20 cellular contexts compared by ENCODE assay signal in the genomic region with DNA sequence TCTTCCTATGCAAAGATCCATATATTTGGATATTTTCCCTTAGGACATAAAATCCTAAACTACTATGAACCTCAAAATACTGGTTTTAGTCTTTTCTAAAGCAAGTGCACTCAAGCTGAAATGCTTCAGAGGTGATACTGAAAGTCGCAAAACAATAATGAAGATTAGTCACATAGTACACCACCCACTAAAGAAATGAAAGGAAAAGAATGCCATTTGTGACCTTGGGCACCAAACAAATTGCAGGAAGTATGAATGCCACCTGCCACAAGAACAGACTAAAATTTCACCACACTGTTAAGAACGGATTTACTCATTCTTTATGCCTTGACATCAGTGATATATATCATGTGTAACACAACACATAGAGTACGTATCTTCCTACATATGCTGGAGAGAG.
A peak's percentile ranks its signal among the peaks of the same experiment; 100 is the strongest.
DNase-seq lines count a peak whose midpoint lies in the region; ATAC-seq, FAIRE-seq and TF ChIP-seq lines count a peak whose summit lies in the region.
"Had no signal": no experiment of that assay in that cellular context is flagged by ENCODE, and none has a peak within 500 bp of the region (broad histone marks: within the 10 kb centered on the region; RNA-seq: fewer than 3 reads in every experiment).

No MANE protein-coding gene starts in this region.

- POLR2A ChIA-PET in GM12878 (lab: Charles Lee) = no interaction called here

- H3K27me3 ChIP-seq in GM12878 (replicated peaks in 1 of 2; ENCODE audit: control insufficient read depth in 2 of 2, insufficient read depth in 2 of 2, low read length in 1 of 2) = no peaks in the 10 kb centered on the region
- H3K27me3 ChIP-seq in esophagus muscularis mucosa = no peaks in the 10 kb centered on the region
- H3K27me3 ChIP-seq: heart right ventricle had no signal

- no peak overlapping the region for H3K9ac ChIP-seq in GM12878 (ENCODE audit: control insufficient read depth, insufficient read depth, low read length)
- H3K9ac ChIP-seq: GM23248 had no signal

- intact Hi-C loops in GM12878 (cut with micrococcal nuclease; ENCODE audit: unreplicated experiment) = no loop called here
- intact Hi-C loops in esophagus muscularis mucosa (cut with DNase I) = no loop called here

- no peaks in the 10 kb centered on the region for H3K9me3 Mint-ChIP-seq in osteocyte (ENCODE audit: unreplicated experiment)
- H3K9me3 Mint-ChIP-seq: dendritic cell treated with granulocyte-macrophage colony-stimulating factor and Interleukin-4, amounts not matched to agents 40 ng/mL and 50 ng/mL, for 4 days had no signal

- WGBS in GM12878 (ENCODE audit: insufficient coverage, insufficient replicate concordance, low lambda C conversion rate, missing lambda C conversion rate) = 40% methylated on average over 3 of the region's 3 CpGs
- WGBS in esophagus muscularis mucosa = 77% methylated on average over 3 of the region's 3 CpGs

- CTCF ChIA-PET in GM12878 (lab: Yijun Ruan, JAX) = interaction anchor here (1.1 kb wide), 1 partner anchor 9 kb away, joined by 4 read pairs; no protein-coding TSS in a partner anchor

- TF ChIP-seq EP300 in GM12878 (IDR thresholded peaks at IDR 0.05; ENCODE audit: borderline replicate concordance in 1 of 2, control insufficient read depth in 1 of 2, low read depth in 2 of 2, low read length in 2 of 2) (peak in 1 of 2 experiments; percentile 25; a peak in 2 of 4 replicates), esophagus muscularis mucosa (IDR thresholded peaks at IDR 0.05) (no peak)

- FAIRE-seq in GM12878 (lab: Jason Lieb, UNC) = no peak
- FAIRE-seq: HTR-8/SVneo, kidney had no signal

- DNase-seq in GM12878 (ENCODE audit: low read depth, low spot score) (peak; percentile 39), osteocyte (ENCODE audit: extremely low spot score, unreplicated experiment) (no peak), NCI-H345 treated with DMSO at 0.1 percent for 48 hours (lab: John Stamatoyannopoulos, UW; ENCODE audit: unreplicated experiment) (no peak), esophagus muscularis mucosa (ENCODE audit: extremely low spot score) (no peak)
- DNase-seq in activated CD4-positive, alpha-beta T cell treated with anti-CD3 and anti-CD28 coated beads for 48 hours = no peak
- DNase-seq: activated CD4-positive, CD25-positive, alpha-beta regulatory T cell; activated CD8-positive, alpha-beta memory T cell treated with anti-CD3 and anti-CD28 coated beads, Interleukin-2, amount 10 ng/mL, durations not matched to agents 7 days and 5 days; activated naive CD4-positive, alpha-beta T cell; GM23248; heart right ventricle; kidney; NCI-H2029 treated with DMSO at 0.1 percent for 48 hours; stimulated activated naive CD4-positive, alpha-beta T cell treated with Interleukin-2 at 50 U/mL for 16 hours; T-helper 1 cell had no signal

- no peak overlapping the region for H2AFZ ChIP-seq in GM12878 (ENCODE audit: control insufficient read depth, low read depth, low read length)
- H2AFZ ChIP-seq: GM23248 had no signal

- RAD21 ChIA-PET in GM12878 (lab: Charles Lee; ENCODE audit: unreplicated experiment) = interaction anchor here (0.9 kb wide), 1 partner anchor 41 kb away, joined by 3 read pairs; no protein-coding TSS in a partner anchor

- in situ Hi-C loops in GM12878 (cut with MboI) = no loop called here

- no peaks in the 10 kb centered on the region for H4K20me1 ChIP-seq in GM12878 (ENCODE audit: control insufficient read depth, insufficient read depth)

- no peaks in the 10 kb centered on the region for H3K27me3 Mint-ChIP-seq in osteocyte (ENCODE audit: unreplicated experiment)
- H3K27me3 Mint-ChIP-seq: activated CD8-positive, alpha-beta memory T cell treated with anti-CD3 and anti-CD28 coated beads, Interleukin-2, amount 10 ng/mL, durations not matched to agents 7 days and 5 days; dendritic cell treated with granulocyte-macrophage colony-stimulating factor and Interleukin-4, amounts not matched to agents 40 ng/mL and 50 ng/mL, for 4 days had no signal

- H3K4me2 ChIP-seq in GM12878 (ENCODE audit: control insufficient read depth, insufficient read depth) = no peak overlapping the region

- H3K27ac Mint-ChIP-seq in osteocyte (ENCODE audit: unreplicated experiment) = no peak overlapping the region
- H3K27ac Mint-ChIP-seq: activated CD8-positive, alpha-beta memory T cell treated with anti-CD3 and anti-CD28 coated beads, Interleukin-2, amount 10 ng/mL, durations not matched to agents 7 days and 5 days; dendritic cell treated with granulocyte-macrophage colony-stimulating factor and Interleukin-4, amounts not matched to agents 40 ng/mL and 50 ng/mL, for 4 days had no signal

- H3K4me3 ChIP-seq in GM12878 = no peak overlapping the region
- H3K4me3 ChIP-seq in esophagus muscularis mucosa = no peak overlapping the region
- H3K4me3 ChIP-seq: GM23248, heart right ventricle, skin epidermis had no signal

- H3K27ac ChIP-seq in GM12878 (ENCODE audit: control insufficient read depth, insufficient read depth) (no peak overlapping the region), esophagus muscularis mucosa (replicated peaks in 1 of 4) (no peak overlapping the region)
- H3K27ac ChIP-seq: GM23248, heart right ventricle, skin epidermis had no signal

- H3K36me3 ChIP-seq in GM12878 (ENCODE audit: control insufficient read depth in 2 of 2, insufficient read depth in 2 of 2, low read length in 1 of 2) (no peaks in the 10 kb centered on the region), esophagus muscularis mucosa (no peaks in the 10 kb centered on the region)

- no TSS peak for BruUV-seq in GM12878 (replicated peaks; lab: Mats Ljungman, UMichigan)

- TF ChIP-seq RAD21 in GM12878 (IDR thresholded peaks at IDR 0.05; ENCODE audit: insufficient read depth, low read depth, low read length) = no peak

- no peaks in the 10 kb centered on the region for H3K4me1 ChIP-seq in GM12878 (ENCODE audit: control insufficient read depth, insufficient read depth, low read length)
- no peaks in the 10 kb centered on the region for H3K4me1 ChIP-seq in esophagus muscularis mucosa

- H3K4me3 Mint-ChIP-seq in osteocyte (ENCODE audit: unreplicated experiment) = no peak overlapping the region
- H3K4me3 Mint-ChIP-seq: activated CD8-positive, alpha-beta memory T cell treated with anti-CD3 and anti-CD28 coated beads, Interleukin-2, amount 10 ng/mL, durations not matched to agents 7 days and 5 days; dendritic cell treated with granulocyte-macrophage colony-stimulating factor and Interleukin-4, amounts not matched to agents 40 ng/mL and 50 ng/mL, for 4 days had no signal

- ATAC-seq in GM18870 (IDR thresholded peaks at IDR 0.05; ENCODE audit: unreplicated experiment) (peak; percentile 82), GM21576 (IDR thresholded peaks at IDR 0.05; ENCODE audit: unreplicated experiment) (peak; percentile 57), HG03196 (IDR thresholded peaks at IDR 0.05; ENCODE audit: unreplicated experiment) (peak; percentile 91), GM12878 (peak; percentile 92)
- ATAC-seq: activated CD8-positive, alpha-beta memory T cell treated with anti-CD3 and anti-CD28 coated beads, Interleukin-2, amount 10 ng/mL, durations not matched to agents 7 days and 5 days; heart right ventricle had no signal

- TF ChIP-seq POLR2A in GM12878 (IDR thresholded peaks at IDR 0.05; ENCODE audit: low read depth, low read length) (no peak), esophagus muscularis mucosa (IDR thresholded peaks at IDR 0.05; ENCODE audit: low read depth) (no peak)

- SMC1A ChIA-PET in GM12878 (lab: Charles Lee; ENCODE audit: uncharacterized antibody, unreplicated experiment) = interaction anchor here (0.6 kb wide), 1 partner anchor 28 kb away, joined by 5 read pairs; no protein-coding TSS in a partner anchor

- H3K9me3 ChIP-seq in GM12878 (replicated peaks; ENCODE audit: control insufficient read depth, insufficient read depth, low read length) (no peaks in the 10 kb centered on the region), esophagus muscularis mucosa (no peaks in the 10 kb centered on the region)
- H3K9me3 ChIP-seq: heart right ventricle had no signal

- no peak for TF ChIP-seq CTCF in GM12878 (IDR thresholded peaks at IDR 0.05 in 2 of 3, conservative IDR thresholded peaks at IDR 0.05 in 1 of 3; ENCODE audit: control insufficient read depth in 2 of 3, extremely low read depth in 1 of 3, insufficient read depth in 1 of 3, low read depth in 3 of 3, low read length in 3 of 3)
- TF ChIP-seq CTCF in osteocyte (IDR thresholded peaks at IDR 0.05) = no peak
- TF ChIP-seq CTCF in esophagus muscularis mucosa (IDR thresholded peaks at IDR 0.05) = no peak

- peaks cover 17% of the 10 kb centered on the region for H3K36me3 Mint-ChIP-seq in osteocyte (ENCODE audit: unreplicated experiment)
- H3K36me3 Mint-ChIP-seq: activated CD8-positive, alpha-beta memory T cell treated with anti-CD3 and anti-CD28 coated beads, Interleukin-2, amount 10 ng/mL, durations not matched to agents 7 days and 5 days had no signal

- no peaks in the 10 kb centered on the region for H3K79me2 ChIP-seq in GM12878 (ENCODE audit: control insufficient read depth, insufficient read depth, low read length)

- peaks cover 7% of the 10 kb centered on the region for H3K4me1 Mint-ChIP-seq in osteocyte (ENCODE audit: unreplicated experiment)
- H3K4me1 Mint-ChIP-seq: activated CD8-positive, alpha-beta memory T cell treated with anti-CD3 and anti-CD28 coated beads, Interleukin-2, amount 10 ng/mL, durations not matched to agents 7 days and 5 days had no signal

TF ChIP-seq in GM12878, 131 proteins besides CTCF, POLR2A, EP300 and RAD21 (continues in another document):
- TF ChIP-seq ATF7 (IDR thresholded peaks at IDR 0.05; ENCODE audit: low read depth) (0 out of 2 replicates have a peak, but pooled peaks have one; percentile 12), RFX5 (IDR thresholded peaks at IDR 0.05; ENCODE audit: low read depth, low read length) (no peak)
